ENCODE assay signal across 17 cellular contexts in genomic region chr4:144223654-144224053, GRCh38.
DNase-seq lines count a peak whose midpoint lies in the region; ATAC-seq and TF ChIP-seq lines count a peak whose summit lies in the region.
"Had no signal": no experiment of that assay in that cellular context is flagged by ENCODE, and none has a peak within 500 bp of the region (broad histone marks: within the 10 kb centered on the region; RNA-seq: fewer than 3 reads in every experiment).

No MANE protein-coding gene starts in this region.

- DNase-seq in left ventricle myocardium inferior = no peak
- DNase-seq in right cardiac atrium = no peak
- DNase-seq in adipocyte (ENCODE audit: low read depth) = peak; percentile 44
- DNase-seq in dedifferentiated amniotic fluid mesenchymal stem cell (ENCODE audit: extremely low spot score) = peak; percentile 25
- no peak for DNase-seq in sciatic nerve (ENCODE audit: low spot score)
- DNase-seq in NCI-H82 treated with DMSO at 0.1 percent for 48 hours (lab: John Stamatoyannopoulos, UW; ENCODE audit: unreplicated experiment) = no peak
- DNase-seq: Caco-2; CD4-positive, CD25-positive, alpha-beta regulatory T cell; CD8-positive, alpha-beta T cell; DMS153; DND-41; GM23248; H7; HCEC 1CT had no signal

- no peak overlapping the region for H3K9ac ChIP-seq in adipocyte (ENCODE audit: low read length)
- H3K9ac ChIP-seq: BLaER1, GM23248 had no signal

- ATAC-seq in right cardiac atrium (no peak), sciatic nerve (peak; percentile 10), GM18502 (IDR thresholded peaks at IDR 0.05; ENCODE audit: poor library complexity, unreplicated experiment) (no peak)
- ATAC-seq: CD8-positive, alpha-beta T cell had no signal

- TF ChIP-seq CTCF in left ventricle myocardium inferior (IDR thresholded peaks at IDR 0.05; ENCODE audit: borderline replicate concordance) = no peak

- H3K27ac ChIP-seq in left ventricle myocardium inferior (replicated peaks) (peak overlapping the region; percentile 54), right cardiac atrium (ENCODE audit: low read length) (no peak overlapping the region)
- H3K27ac ChIP-seq: BLaER1, C4-2B, GM23248 had no signal

- no peak overlapping the region for H3K4me3 ChIP-seq in left ventricle myocardium inferior
- no peak overlapping the region for H3K4me3 ChIP-seq in right cardiac atrium (ENCODE audit: low read length)
- no peak overlapping the region for H3K4me3 ChIP-seq in adipocyte (ENCODE audit: low read length)
- H3K4me3 ChIP-seq: BLaER1, GM23248 had no signal

- H3K4me1 ChIP-seq in left ventricle myocardium inferior (no peaks in the 10 kb centered on the region), right cardiac atrium (ENCODE audit: control insufficient read depth, insufficient read depth, low read length) (no peaks in the 10 kb centered on the region), adipocyte (ENCODE audit: control insufficient read depth, insufficient read depth, low read length) (no peaks in the 10 kb centered on the region)
- H3K4me1 ChIP-seq: BLaER1, Caco-2 had no signal

- H3K36me3 ChIP-seq in left ventricle myocardium inferior = no peaks in the 10 kb centered on the region
- H3K36me3 ChIP-seq in adipocyte (ENCODE audit: control insufficient read depth, insufficient read depth, low read length, severe bottlenecking) = no peaks in the 10 kb centered on the region
- H3K36me3 ChIP-seq: BLaER1 had no signal

- intact Hi-C loops in left ventricle myocardium inferior (cut with micrococcal nuclease) (no loop called here), right cardiac atrium (cut with DNase I) (no loop called here), sciatic nerve (cut with DNase I) (no loop called here)

- H3K9me3 ChIP-seq in left ventricle myocardium inferior (replicated peaks) (no peaks in the 10 kb centered on the region), right cardiac atrium (ENCODE audit: control insufficient read depth, low read length) (no peaks in the 10 kb centered on the region), adipocyte (ENCODE audit: control insufficient read depth, low read length) (no peaks in the 10 kb centered on the region)
- H3K9me3 ChIP-seq: BLaER1, Caco-2 had no signal

- no peaks in the 10 kb centered on the region for H3K27me3 ChIP-seq in left ventricle myocardium inferior (ENCODE audit: low read depth)
- H3K27me3 ChIP-seq in right cardiac atrium (ENCODE audit: control insufficient read depth, insufficient read depth) = no peaks in the 10 kb centered on the region
- H3K27me3 ChIP-seq in adipocyte (replicated peaks; ENCODE audit: control insufficient read depth, insufficient read depth, low read length) = no peaks in the 10 kb centered on the region
- H3K27me3 ChIP-seq: BLaER1 had no signal

- 61% methylated on average over 2 of the region's 2 CpGs for WGBS in right cardiac atrium

Comparison
In these comparisons a context has a peak if more than half of its experiments do, and no peak if none do; other contexts are left out.
1. DNase-seq: peak in adipocyte (single experiment) and dedifferentiated amniotic fluid mesenchymal stem cell (single experiment); none in left ventricle myocardium inferior (single experiment), right cardiac atrium (0 of 3), sciatic nerve (single experiment) and NCI-H82 treated with DMSO at 0.1 percent for 48 hours (single experiment).